28 cellular contexts compared by ENCODE assay signal in genomic region chr14:94995551-94995950, GRCh38.
"Had no signal": no experiment of that assay in that cellular context is flagged by ENCODE, and none has a peak within 500 bp of the region (broad histone marks: within the 10 kb centered on the region; RNA-seq: fewer than 3 reads in every experiment).

No MANE protein-coding gene starts in this region.

- H3K4me3 ChIP-seq: left lung, lower lobe of right lung, mucosa of descending colon, right atrium auricular region, right lobe of liver, smooth muscle cell, tibial nerve, uterus had no signal

- H3K27ac ChIP-seq: left lung, lower lobe of right lung, neutrophil, parathyroid adenoma, right atrium auricular region, right lobe of liver, tibial nerve, uterus had no signal

- H3K4me2 ChIP-seq: smooth muscle cell had no signal

- H2AFZ ChIP-seq: parathyroid adenoma had no signal

- DNase-seq: hypothalamus; immature natural killer cell; kidney; left colon; left lung; lower lobe of right lung; mammary epithelial cell; mesendoderm; midbrain; mucosa of descending colon; naive thymus-derived CD4-positive, alpha-beta T cell; occipital lobe; right lobe of liver; stimulated activated CD4-positive, alpha-beta T cell treated with anti-CD3 and anti-CD28 coated beads, Interleukin-1b, Interleukin-23, amount 100 ng/mL, for 48 hours; stimulated activated CD4-positive, alpha-beta T cell treated with anti-CD3 and anti-CD28 coated beads, Interleukin-2, amount 100 ng/mL, for 48 hours; stimulated activated CD4-positive, alpha-beta T cell treated with anti-CD3 and anti-CD28 coated beads, Interleukin-4, amount 100 ng/mL, for 4 hours; stimulated activated CD8-positive, alpha-beta memory T cell treated with anti-CD3 and anti-CD28 coated beads, Interleukin-4, amount 100 ng/mL, for 48 hours; stimulated activated naive CD4-positive, alpha-beta T cell treated with Interleukin-2 at 50 U/mL for 16 hours; stimulated activated naive CD8-positive, alpha-beta T cell treated with anti-CD3 and anti-CD28 coated beads, Interleukin-15, amount 100 ng/mL, for 72 hours; substantia nigra; uterus had no signal

- ATAC-seq: left colon; left lung; lower lobe of right lung; mucosa of descending colon; naive thymus-derived CD4-positive, alpha-beta T cell; natural killer cell treated with Interleukin-12 subunit alpha and Interleukin-12 subunit beta and Interleukin-15 and Interleukin-18, amount 100 ng/mL, for 72 hours; right lobe of liver; stimulated activated memory B cell treated with anti-CD40 and anti-IgM and Interleukin-4, amounts not matched to agents 10 μg/mL and 1 μg/mL and 100 μg/mL, for 72 hours; stimulated activated naive CD8-positive, alpha-beta T cell treated with anti-CD3 and anti-CD28 coated beads, Interleukin-15, amount 100 ng/mL, for 72 hours had no signal

- H3K27me3 ChIP-seq: right atrium auricular region, right lobe of liver, uterus had no signal

- H3K36me3 ChIP-seq: left lung, lower lobe of right lung, neutrophil, right atrium auricular region, right lobe of liver, tibial nerve, uterus had no signal

- H3K9ac ChIP-seq: parathyroid adenoma had no signal

- H3K4me1 ChIP-seq: left lung, lower lobe of right lung, parathyroid adenoma, right atrium auricular region, right lobe of liver, uterus had no signal

- H3K9me3 ChIP-seq: left lung, lower lobe of right lung, mucosa of descending colon, neutrophil, right atrium auricular region, right lobe of liver, tibial nerve, uterus had no signal
